Comparison of ENCODE assay signal across 27 cellular contexts in genomic region chr22:37425369-37425768, GRCh38. TPM values are rescaled to one million over a fixed set of nuclear protein-coding genes. Genes with fewer than 3 reads are reported as not detected.
DNase-seq lines count a peak whose midpoint lies in the region; FAIRE-seq and TF ChIP-seq lines count a peak whose summit lies in the region.
"Had no signal": no experiment of that assay in that cellular context is flagged by ENCODE, and none has a peak within 500 bp of the region (broad histone marks: within the 10 kb centered on the region; RNA-seq: fewer than 3 reads in every experiment).

No MANE protein-coding gene starts in this region.

- H3K9me3 ChIP-seq in AG04450 (ENCODE audit: control insufficient read depth, insufficient read depth, low read length) (no peaks in the 10 kb centered on the region), right atrium auricular region (no peaks in the 10 kb centered on the region)
- H3K9me3 ChIP-seq: esophagus muscularis mucosa, SJCRH30, suprapubic skin had no signal

- peak overlapping the region in 2 of 3 experiments; percentile 81 to 88 for H3K4me3 Mint-ChIP-seq in nephron
- H3K4me3 Mint-ChIP-seq: activated CD4-positive, alpha-beta T cell treated with anti-CD3 and anti-CD28 coated beads, Interleukin-2, amount 10 ng/mL, durations not matched to agents 24 days and 14 days; activated naive CD8-positive, alpha-beta T cell treated with anti-CD3 and anti-CD28 coated beads, Interleukin-2, amount 50 U/mL, for 24 hours had no signal

- H3K4me3 ChIP-seq in AG04450 (ENCODE audit: low read depth, low read length) (peak overlapping the region; percentile 65), HFF-Myc (replicated peaks; ENCODE audit: low read depth, low read length) (peak overlapping the region; percentile 57), bronchial epithelial cell (ENCODE audit: low read depth, low read length) (no peak overlapping the region), right atrium auricular region (no peak overlapping the region)
- H3K4me3 ChIP-seq: esophagus muscularis mucosa, SJCRH30, suprapubic skin had no signal

- CTCF ChIA-PET in AG04450 (lab: Charles Lee), result no interaction called here

- TF ChIP-seq CTCF in AG04450 (IDR thresholded peaks at IDR 0.05; ENCODE audit: low read depth, low read length), result no peak
- no peak for TF ChIP-seq CTCF in HFF-Myc (IDR thresholded peaks at IDR 0.05; ENCODE audit: low read depth, low read length, missing control alignments)
- no peak for TF ChIP-seq CTCF in bronchial epithelial cell (IDR thresholded peaks at IDR 0.05; ENCODE audit: insufficient read depth, low read length, severe bottlenecking)
- no peak for TF ChIP-seq CTCF in nephron (IDR thresholded peaks at IDR 0.05; ENCODE audit: unreplicated experiment in 3 of 3)
- no peak for TF ChIP-seq CTCF in right atrium auricular region (IDR thresholded peaks at IDR 0.05)

- H3K27ac ChIP-seq in AG04450 (ENCODE audit: low read depth, low read length) (no peak overlapping the region), right atrium auricular region (no peak overlapping the region)
- H3K27ac ChIP-seq: esophagus muscularis mucosa, SJCRH30, suprapubic skin, WERI-Rb-1 had no signal

- H3K4me1 Mint-ChIP-seq in nephron, result peaks cover 36% of the 10 kb centered on the region

- FAIRE-seq in bronchial epithelial cell (lab: Jason Lieb, UNC), result peak; percentile 73
- FAIRE-seq: A204.1, kidney had no signal

- no peaks in the 10 kb centered on the region for H3K36me3 ChIP-seq in bronchial epithelial cell (ENCODE audit: control insufficient read depth, insufficient read depth, low read length)
- no peaks in the 10 kb centered on the region for H3K36me3 ChIP-seq in right atrium auricular region
- H3K36me3 ChIP-seq: esophagus muscularis mucosa, SJCRH30, suprapubic skin, WERI-Rb-1 had no signal

- H3K27me3 ChIP-seq in AG04450 (ENCODE audit: control insufficient read depth, insufficient read depth, low read length) (no peaks in the 10 kb centered on the region), bronchial epithelial cell (ENCODE audit: control insufficient read depth, insufficient read depth, low read length) (peaks cover 3% of the 10 kb centered on the region), right atrium auricular region (peaks cover 21 to 30% of the 10 kb centered on the region in 2 donors)

- peaks cover 79% of the 10 kb centered on the region for H3K27me3 Mint-ChIP-seq in nephron (ENCODE audit: low read depth)

- H3K27ac Mint-ChIP-seq in nephron, result no peak overlapping the region
- H3K27ac Mint-ChIP-seq: activated CD4-positive, alpha-beta T cell treated with anti-CD3 and anti-CD28 coated beads, Interleukin-2, amount 10 ng/mL, durations not matched to agents 24 days and 14 days; activated naive CD8-positive, alpha-beta T cell treated with anti-CD3 and anti-CD28 coated beads, Interleukin-2, amount 50 U/mL, for 24 hours had no signal

- H3K36me3 Mint-ChIP-seq in nephron (ENCODE audit: low read depth), result no peaks in the 10 kb centered on the region

- DNase-seq in AG04450 (ENCODE audit: low read depth, low spot score), result no peak
- no peak for DNase-seq in HFF-Myc (ENCODE audit: extremely low read depth, low read depth)
- no peak for DNase-seq in bronchial epithelial cell (ENCODE audit: low read depth)
- DNase-seq in activated naive CD4-positive, alpha-beta T cell (lab: John Stamatoyannopoulos, UW), result no peak
- DNase-seq in GDM1 (lab: John Stamatoyannopoulos, UW), result no peak
- no peak for DNase-seq in right atrium auricular region (ENCODE audit: low spot score)
- DNase-seq in HuH-7 (ENCODE audit: low spot score), result no peak
- DNase-seq: activated CD4-positive, alpha-beta T cell treated with anti-CD3 and anti-CD28 coated beads, Interleukin-2, amount 10 ng/mL, durations not matched to agents 24 days and 14 days; activated effector memory CD4-positive, alpha-beta T cell treated with anti-CD3 and anti-CD28 coated beads, Interleukin-2, amount 50 U/mL, for 16 hours; activated naive CD8-positive, alpha-beta T cell treated with anti-CD3 and anti-CD28 coated beads, Interleukin-2, amount 50 U/mL, for 24 hours; activated T-cell treated with anti-CD3 and anti-CD28 coated beads, Interleukin-2, amount 50 U/mL, for 1 hour; AML-193; dermis blood vessel endothelial cell; EL; kidney; left ventricle myocardium superior; NCI-H1436 treated with DMSO at 0.1 percent for 48 hours; NCI-H2081 treated with DMSO at 0.1 percent for 48 hours; stimulated activated CD4-positive, alpha-beta T cell treated with anti-CD3 and anti-CD28 coated beads, Interleukin-1b, Interleukin-23, amount 100 ng/mL, for 48 hours; stimulated activated naive CD4-positive, alpha-beta T cell treated with Interleukin-2 at 50 U/mL for 16 hours; WERI-Rb-1 had no signal

- POLR2A ChIA-PET in AG04450 (lab: Yijun Ruan, JAX), result no interaction called here

- peaks cover 0 to 23% of the 10 kb centered on the region in 2 donors for H3K4me1 ChIP-seq in right atrium auricular region

- H3K9me3 Mint-ChIP-seq in nephron, result no peaks in the 10 kb centered on the region
- H3K9me3 Mint-ChIP-seq: activated CD4-positive, alpha-beta T cell treated with anti-CD3 and anti-CD28 coated beads, Interleukin-2, amount 10 ng/mL, durations not matched to agents 24 days and 14 days; activated naive CD8-positive, alpha-beta T cell treated with anti-CD3 and anti-CD28 coated beads, Interleukin-2, amount 50 U/mL, for 24 hours; H9 had no signal

RNA-seq across cellular contexts. Expression of gene ELFN2, which starts 1.9 kb away (rescaled TPM):
- polyA plus RNA-seq in AG04450 (2011; rRNA removed), result 2.6 and 3.8 TPM in 2 replicates
- 4.2 and 4.9 TPM in 2 replicates for polyA minus RNA-seq in AG04450 (2011; rRNA and poly(A)+ RNA removed)
- total RNA-seq in bronchial epithelial cell, result 0.26 and 0.51 TPM in 2 replicates
- not detected for total RNA-seq in right atrium auricular region

Comparison
In these comparisons a context has a peak if more than half of its experiments do, and no peak if none do; other contexts are left out.
1. H3K4me3 ChIP-seq: peak in AG04450 (single experiment) and HFF-Myc (single experiment); none in bronchial epithelial cell (single experiment) and right atrium auricular region (0 of 2).